Comparison of ENCODE assay signal across 25 cellular contexts in the genomic region with DNA sequence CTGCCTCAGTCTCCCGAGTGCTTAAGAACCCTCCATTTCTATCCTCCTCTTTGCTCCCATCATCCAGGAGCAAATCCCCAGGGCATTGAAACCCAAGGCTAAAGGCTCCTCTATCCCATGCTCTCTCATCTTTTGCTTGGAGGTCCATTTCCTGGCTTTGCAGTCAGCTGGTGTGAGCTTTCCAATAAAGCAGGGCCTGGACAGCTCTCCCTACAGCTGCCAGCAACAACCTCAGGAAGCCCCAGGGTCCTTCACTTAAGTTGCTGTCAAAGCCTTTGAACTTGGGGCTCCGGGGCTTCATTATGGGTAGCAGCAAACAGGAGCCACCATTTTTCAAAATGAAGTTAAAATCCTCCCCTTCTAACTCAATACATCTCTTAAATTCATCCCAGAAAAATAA.
DNase-seq lines count a peak whose midpoint lies in the region; ATAC-seq, FAIRE-seq and TF ChIP-seq lines count a peak whose summit lies in the region.
"Had no signal": no experiment of that assay in that cellular context is flagged by ENCODE, and none has a peak within 500 bp of the region (broad histone marks: within the 10 kb centered on the region; RNA-seq: fewer than 3 reads in every experiment).

No MANE protein-coding gene starts in this region.

- TF ChIP-seq CTCF in GM23338 (conservative IDR thresholded peaks at IDR 0.05; ENCODE audit: low read depth in 2 of 2) (no peak), breast epithelium (IDR thresholded peaks at IDR 0.05) (no peak), HepG2 (CRISPR knock-in tag; IDR thresholded peaks at IDR 0.05) (no peak), stomach (IDR thresholded peaks at IDR 0.05) (no peak), GM13976 (IDR thresholded peaks at IDR 0.05; ENCODE audit: borderline replicate concordance, control extremely low read depth, extremely low read depth, insufficient read depth, missing control alignments) (no peak)

- H3K27ac Mint-ChIP-seq in GM23338, result no peak overlapping the region
- H3K27ac Mint-ChIP-seq: activated CD4-positive, alpha-beta T cell treated with anti-CD3 and anti-CD28 coated beads, Interleukin-2, amount 10 ng/mL, durations not matched to agents 7 days and 5 days; activated T-cell treated with anti-CD3 and anti-CD28 coated beads, Interleukin-2, amount 50 U/mL, for 72 hours had no signal

- CTCF ChIA-PET in HepG2 (lab: Yijun Ruan, JAX; ENCODE audit: low intra/inter-chr PET ratio, low total read pairs), result no interaction called here

- H3K27me3 ChIP-seq in GM23338 (ENCODE audit: insufficient read depth), result no peaks in the 10 kb centered on the region
- H3K27me3 ChIP-seq in breast epithelium, result no peaks in the 10 kb centered on the region
- no peaks in the 10 kb centered on the region for H3K27me3 ChIP-seq in HepG2 (ENCODE audit: control insufficient read depth in 1 of 2, insufficient read depth in 2 of 2, low read length in 2 of 2)
- no peaks in the 10 kb centered on the region for H3K27me3 ChIP-seq in stomach
- H3K27me3 ChIP-seq: brain microvascular endothelial cell, upper lobe of right lung had no signal

- WGBS in HepG2 (ENCODE audit: low lambda C conversion rate), result 89% methylated on average over 2 of the region's 2 CpGs
- 75 to 97% (median 85%) methylated on average over 2 of the region's 2 CpGs for WGBS in stomach, 5 donors

- H4K20me1 ChIP-seq in GM23338 (replicated peaks; ENCODE audit: insufficient read depth), result no peaks in the 10 kb centered on the region
- H4K20me1 ChIP-seq in HepG2 (ENCODE audit: insufficient read depth, low read length), result no peaks in the 10 kb centered on the region

- intact Hi-C loops in breast epithelium (cut with DNase I; ENCODE audit: low total_unique reads), result no loop called here
- intact Hi-C loops in HepG2 (cut with micrococcal nuclease; ENCODE audit: unreplicated experiment), result no loop called here
- intact Hi-C loops in stomach (cut with DNase I; ENCODE audit: low total_unique reads), result no loop called here

- ATAC-seq in GM23338 (no peak), HepG2 (no peak)
- no peak for ATAC-seq in stimulated activated naive CD8-positive, alpha-beta T cell treated with anti-CD3 and anti-CD28 coated beads, Interleukin-15, Interleukin-2, amounts not matched to agents 100 U/mL and 50 U/mL, for 24 hours
- ATAC-seq: activated T-cell treated with anti-CD3 and anti-CD28 coated beads, Interleukin-2, amount 50 U/mL, for 72 hours had no signal

- H3K9me2 ChIP-seq in GM23338 (ENCODE audit: insufficient read depth), result no peaks in the 10 kb centered on the region

- H3K9ac ChIP-seq in HepG2 (ENCODE audit: insufficient read depth, low read depth, low read length), result no peak overlapping the region

- H3K27ac ChIP-seq in GM23338 (ENCODE audit: low read depth), result no peak overlapping the region
- H3K27ac ChIP-seq in breast epithelium, result peak overlapping the region; percentile 3 to 57
- no peak overlapping the region for H3K27ac ChIP-seq in HepG2 (ENCODE audit: extremely low read length, insufficient read depth, low read length)
- H3K27ac ChIP-seq in stomach, result peak overlapping the region in 4 of 5 donors; percentile 23 to 58 (median 34)
- H3K27ac ChIP-seq: brain microvascular endothelial cell, upper lobe of right lung, VCaP had no signal

- TF ChIP-seq EP300 in HepG2 (IDR thresholded peaks at IDR 0.05; ENCODE audit: low read depth in 2 of 2, low read length in 2 of 2), result no peak
- no peak for TF ChIP-seq EP300 in HepG2 (CRISPR knock-in tag; IDR thresholded peaks at IDR 0.05; ENCODE audit: borderline replicate concordance)
- TF ChIP-seq EP300 in stomach (IDR thresholded peaks at IDR 0.05), result no peak

- H3K4me3 Mint-ChIP-seq in GM23338, result no peak overlapping the region
- H3K4me3 Mint-ChIP-seq: activated CD4-positive, alpha-beta T cell treated with anti-CD3 and anti-CD28 coated beads, Interleukin-2, amount 10 ng/mL, durations not matched to agents 7 days and 5 days; activated T-cell treated with anti-CD3 and anti-CD28 coated beads, Interleukin-2, amount 50 U/mL, for 72 hours had no signal

- H3K4me1 Mint-ChIP-seq in GM23338, result no peaks in the 10 kb centered on the region

- no peaks in the 10 kb centered on the region for H3K79me2 ChIP-seq in GM23338 (replicated peaks; ENCODE audit: insufficient read depth)
- no peaks in the 10 kb centered on the region for H3K79me2 ChIP-seq in HepG2 (ENCODE audit: insufficient read depth, low read length)

- no TSS peak for BruUV-seq in HepG2 (replicated peaks; lab: Mats Ljungman, UMichigan)

- 0 out of 2 replicates have a peak overlapping the region, but pooled peaks have one; percentile 23 for H2AFZ ChIP-seq in GM23338
- H2AFZ ChIP-seq in HepG2 (ENCODE audit: low read length), result no peak overlapping the region

- in situ Hi-C loops in HepG2 (cut with HindIII; ENCODE audit: extremely low pct_ligation_motif_present, low pct_unique_long_range_greater_than_20kb) (no loop called here), GM13976 (cut with MboI; ENCODE audit: low sequenced_read_pairs, unreplicated experiment) (no loop called here)

- TF ChIP-seq POLR2A in breast epithelium (IDR thresholded peaks at IDR 0.05), result no peak
- TF ChIP-seq POLR2A in HepG2 (IDR thresholded peaks at IDR 0.05; ENCODE audit: insufficient read depth in 1 of 2, low read depth in 2 of 2, low read length in 2 of 2), result no peak
- no peak for TF ChIP-seq POLR2A in stomach (IDR thresholded peaks at IDR 0.05)

- H3K36me3 ChIP-seq in GM23338 (ENCODE audit: insufficient read depth) (no peaks in the 10 kb centered on the region), breast epithelium (no peaks in the 10 kb centered on the region), HepG2 (replicated peaks in 1 of 2; ENCODE audit: control insufficient read depth in 1 of 2, insufficient read depth in 2 of 2, low read length in 2 of 2) (no peaks in the 10 kb centered on the region), stomach (no peaks in the 10 kb centered on the region)
- H3K36me3 ChIP-seq: brain microvascular endothelial cell, upper lobe of right lung had no signal

- no peaks in the 10 kb centered on the region for H3F3A ChIP-seq in GM23338 (replicated peaks; ENCODE audit: low read depth)

- DNase-seq in GM23338 (ENCODE audit: low spot score) (no peak), breast epithelium (ENCODE audit: low spot score in 2 of 2) (no peak), HepG2 (ENCODE audit: low spot score) (no peak), stomach (no peak), NOMO-1 treated with DMSO at 0.1 percent for 48 hours (lab: John Stamatoyannopoulos, UW; ENCODE audit: unreplicated experiment) (no peak), GM13976 (ENCODE audit: low spot score) (no peak)
- DNase-seq in activated CD4-positive, alpha-beta T cell treated with anti-CD3 and anti-CD28 coated beads for 4 hours, result no peak
- no peak for DNase-seq in stimulated activated naive CD8-positive, alpha-beta T cell treated with anti-CD3 and anti-CD28 coated beads, Interleukin-15, Interleukin-2, amounts not matched to agents 100 U/mL and 50 U/mL, for 24 hours
- DNase-seq: activated CD4-positive, alpha-beta T cell treated with anti-CD3 and anti-CD28 coated beads, Interleukin-2, amount 10 ng/mL, durations not matched to agents 7 days and 5 days; activated naive CD4-positive, alpha-beta T cell; activated T-cell treated with anti-CD3 and anti-CD28 coated beads, Interleukin-2, amount 50 U/mL, for 72 hours; amniotic stem cell; brain microvascular endothelial cell; KG1; MM.1S; NCI-H2081 treated with DMSO at 0.1 percent for 48 hours; NCI-H446; NCI-H82; occipital lobe; small intestine; stimulated activated CD4-positive, alpha-beta T cell treated with anti-CD3 and anti-CD28 coated beads, Interleukin-1b, Interleukin-23, amount 100 ng/mL, for 48 hours; stimulated activated CD8-positive, alpha-beta memory T cell treated with anti-CD3 and anti-CD28 coated beads, Interleukin-4, amount 100 ng/mL, for 48 hours; upper lobe of right lung had no signal

- H3K4me3 ChIP-seq in GM23338 (no peak overlapping the region), breast epithelium (no peak overlapping the region), HepG2 (replicated peaks in 1 of 3; ENCODE audit: insufficient read depth in 1 of 3, low read depth in 2 of 3, low read length in 3 of 3) (no peak overlapping the region), stomach (no peak overlapping the region)
- H3K4me3 ChIP-seq: upper lobe of right lung had no signal

- no peak for FAIRE-seq in HepG2 (lab: Jason Lieb, UNC)
- FAIRE-seq: HTR-8/SVneo, small intestine had no signal

- H3K4me2 ChIP-seq in GM23338 (no peak overlapping the region), HepG2 (ENCODE audit: low read depth, low read length) (no peak overlapping the region; the same call in 1 of the 2 replicates)

- H3K4me1 ChIP-seq in GM23338 (ENCODE audit: insufficient read depth) (no peaks in the 10 kb centered on the region), breast epithelium (no peaks in the 10 kb centered on the region), HepG2 (ENCODE audit: insufficient read depth, low read length) (peaks cover 61% of the 10 kb centered on the region), stomach (peaks cover 7 to 16% (median 10%) of the 10 kb centered on the region in 4 donors)

- H3K36me3 Mint-ChIP-seq in GM23338 (ENCODE audit: low read depth), result no peaks in the 10 kb centered on the region; the same call in 2 of the 3 replicates

- H3K27me3 Mint-ChIP-seq in GM23338 (ENCODE audit: insufficient read depth, low read depth, poor library complexity), result peaks cover 4% of the 10 kb centered on the region
- H3K27me3 Mint-ChIP-seq: activated CD4-positive, alpha-beta T cell treated with anti-CD3 and anti-CD28 coated beads, Interleukin-2, amount 10 ng/mL, durations not matched to agents 7 days and 5 days had no signal

- POLR2A ChIA-PET in HepG2 (lab: Yijun Ruan, JAX), result interaction anchor here (1.0 to 1.3 kb wide), 3 partner anchors 16 to 84 kb away, joined by 3 read pairs; no protein-coding TSS in a partner anchor

- no peak for TF ChIP-seq RAD21 in HepG2 (CRISPR knock-in tag; IDR thresholded peaks at IDR 0.05)

- H3K9me3 Mint-ChIP-seq in GM23338, result no peaks in the 10 kb centered on the region; the same call in 2 of the 3 replicates

- H3K9me3 ChIP-seq in breast epithelium, result no peaks in the 10 kb centered on the region
- H3K9me3 ChIP-seq in HepG2 (ENCODE audit: low read length), result no peaks in the 10 kb centered on the region
- H3K9me3 ChIP-seq in stomach, result no peaks in the 10 kb centered on the region
- H3K9me3 ChIP-seq: upper lobe of right lung had no signal

TF ChIP-seq in GM23338, 12 proteins besides CTCF, POLR2A, EP300 and RAD21 (continues in another document):
- TF ChIP-seq ZNF331 (CRISPR knock-in tag; IDR thresholded peaks at IDR 0.05; ENCODE audit: low read depth), result no peak

Comparison
In these comparisons a context has a peak if more than half of its experiments do, and no peak if none do; other contexts are left out.
1. H3K27ac ChIP-seq: peak in breast epithelium (2 of 2) and stomach (4 of 5); none in GM23338 (single experiment) and HepG2 (single experiment).